In genomic region chr3:172040078-172040975, GRCh38 we compare ENCODE assay signal across 8 cellular contexts. TPM values are rescaled to one million over a fixed set of nuclear protein-coding genes. Genes with fewer than 3 reads are reported as not detected.
DNase-seq lines count a peak whose midpoint lies in the region; ATAC-seq and TF ChIP-seq lines count a peak whose summit lies in the region.

No MANE protein-coding gene starts in this region.

- H3K4me2 ChIP-seq in OCI-LY3 (ENCODE audit: low read length) = peak overlapping the region; percentile 68

- H3K4me1 ChIP-seq in OCI-LY3 (ENCODE audit: low read length) (peaks cover 29% of the 10 kb centered on the region), tibial artery (peaks cover 0 to 47% (median 16%) of the 10 kb centered on the region in 4 donors)

- peak overlapping the region; percentile 93 for H2AFZ ChIP-seq in OCI-LY3 (ENCODE audit: low read depth, low read length)

- peaks cover 10% of the 10 kb centered on the region; the same call in 1 of the 2 replicates for H4K20me1 ChIP-seq in OCI-LY3 (ENCODE audit: insufficient read depth, low read length)

- H3K4me3 Mint-ChIP-seq in activated naive CD4-positive, alpha-beta T cell treated with anti-CD3 and anti-CD28 coated beads for 36 hours = peak overlapping the region; percentile 91
- peak overlapping the region; percentile 96 for H3K4me3 Mint-ChIP-seq in nephron progenitor cell

- TF ChIP-seq CTCF in OCI-LY3 (IDR thresholded peaks at IDR 0.05; ENCODE audit: low read depth, low read length) (peak; percentile 8; the same call in 1 of the 2 replicates), foreskin fibroblast (IDR thresholded peaks at IDR 0.05; ENCODE audit: low read depth, low read length) (peak; percentile 29), nephron progenitor cell (IDR thresholded peaks at IDR 0.05) (no peak), tibial artery (IDR thresholded peaks at IDR 0.05) (peak in 1 of 2 experiments; percentile 22)

- peaks cover 24% of the 10 kb centered on the region for H3K4me1 Mint-ChIP-seq in activated naive CD4-positive, alpha-beta T cell treated with anti-CD3 and anti-CD28 coated beads for 36 hours (ENCODE audit: low read depth)
- peaks cover 57% of the 10 kb centered on the region for H3K4me1 Mint-ChIP-seq in nephron progenitor cell

- H3K27ac ChIP-seq in OCI-LY3 (ENCODE audit: low read length) = peak overlapping the region; percentile 38
- H3K27ac ChIP-seq in tibial artery = peak overlapping the region; percentile 97 to 100

- DNase-seq in AG08396 (ENCODE audit: low spot score) (peak; percentile 91), foreskin fibroblast (peak; percentile 83 to 91), nephron progenitor cell (peak; percentile 76), tibial artery (peak; percentile 82 to 94)
- DNase-seq in activated naive CD4-positive, alpha-beta T cell treated with anti-CD3 and anti-CD28 coated beads for 36 hours = peak; percentile 28

- CTCF ChIA-PET in activated naive CD4-positive, alpha-beta T cell treated with anti-CD3 and anti-CD28 coated beads for 36 hours (lab: Charles Lee) = interaction anchor here (0.5 to 0.6 kb wide), 3 partner anchors 230 to 863 kb away, joined by 3 read pairs; no protein-coding TSS in a partner anchor

- intact Hi-C loops in activated naive CD4-positive, alpha-beta T cell treated with anti-CD3 and anti-CD28 coated beads for 36 hours (cut with micrococcal nuclease) = loop anchor here (10.0 kb wide), 1 partner anchor 796 kb away; no protein-coding TSS in a partner anchor
- intact Hi-C loops in tibial artery (cut with DNase I; ENCODE audit: low total_unique reads) = loop anchor here (5.0 kb wide), 1 partner anchor 292 kb away; no protein-coding TSS in a partner anchor

- peaks cover 24% of the 10 kb centered on the region for H3K79me2 ChIP-seq in OCI-LY3 (ENCODE audit: low read length)

- H3K27me3 ChIP-seq in OCI-LY3 (ENCODE audit: low read depth, low read length) (0 out of 2 replicates have a peak, but pooled peaks cover 5% of the 10 kb centered on the region), tibial artery (no peaks in the 10 kb centered on the region)

- H3K9me3 ChIP-seq in OCI-LY3 (ENCODE audit: insufficient read depth, low read length) (no peaks in the 10 kb centered on the region), tibial artery (no peaks in the 10 kb centered on the region)

- peak overlapping the region; percentile 96 for H3K4me3 ChIP-seq in OCI-LY3 (ENCODE audit: low read length)
- H3K4me3 ChIP-seq in foreskin fibroblast (ENCODE audit: low read depth in 1 of 2, low read length in 2 of 2) = peak overlapping the region; percentile 75 to 98
- H3K4me3 ChIP-seq in tibial artery = peak overlapping the region; percentile 70 to 81

- peak overlapping the region; percentile 50 for H3K27ac Mint-ChIP-seq in activated naive CD4-positive, alpha-beta T cell treated with anti-CD3 and anti-CD28 coated beads for 36 hours
- H3K27ac Mint-ChIP-seq in nephron progenitor cell = peak overlapping the region; percentile 93

- peaks cover 1% of the 10 kb centered on the region for H3K36me3 Mint-ChIP-seq in activated naive CD4-positive, alpha-beta T cell treated with anti-CD3 and anti-CD28 coated beads for 36 hours (ENCODE audit: low read depth)
- peaks cover 14% of the 10 kb centered on the region for H3K36me3 Mint-ChIP-seq in nephron progenitor cell (ENCODE audit: low read depth)

- H3K36me3 ChIP-seq in OCI-LY3 (replicated peaks; ENCODE audit: low read depth, low read length) (no peaks in the 10 kb centered on the region), tibial artery (no peaks in the 10 kb centered on the region)

- ATAC-seq in GM18511 (IDR thresholded peaks at IDR 0.05; ENCODE audit: unreplicated experiment) = peak; percentile 31
- peak; percentile 32 for ATAC-seq in HG03196 (IDR thresholded peaks at IDR 0.05; ENCODE audit: unreplicated experiment)

- no peaks in the 10 kb centered on the region for H3K27me3 Mint-ChIP-seq in activated naive CD4-positive, alpha-beta T cell treated with anti-CD3 and anti-CD28 coated beads for 36 hours (ENCODE audit: low read depth)
- no peaks in the 10 kb centered on the region for H3K27me3 Mint-ChIP-seq in nephron progenitor cell (ENCODE audit: low read depth, poor library complexity)

- H3K9me3 Mint-ChIP-seq in activated naive CD4-positive, alpha-beta T cell treated with anti-CD3 and anti-CD28 coated beads for 36 hours = no peaks in the 10 kb centered on the region
- H3K9me3 Mint-ChIP-seq in nephron progenitor cell = no peaks in the 10 kb centered on the region

- peak overlapping the region; percentile 94 for H3K9ac ChIP-seq in OCI-LY3 (ENCODE audit: low read length)

RNA-seq across cellular contexts. Expression of gene FNDC3B, which starts 0.9 kb away (rescaled TPM):
- total RNA-seq in activated naive CD4-positive, alpha-beta T cell treated with anti-CD3 and anti-CD28 coated beads for 36 hours = 10 to 100 TPM in 1 of 2 experiments, 1 to 10 TPM in 1; 9.2 to 13.5 TPM

Comparison
In these comparisons a context has a peak if more than half of its experiments do, and no peak if none do; other contexts are left out.
1. Peak in every context shown above with its lines: DNase-seq, ATAC-seq, H3K4me3 ChIP-seq and H3K27ac ChIP-seq.
2. DNase-seq: peak in every context shown above with its lines; median percentile 91 in AG08396; 88 in tibial artery; 87 in foreskin fibroblast; 76 in nephron progenitor cell; 28 in activated naive CD4-positive, alpha-beta T cell treated with anti-CD3 and anti-CD28 coated beads for 36 hours.